Comparison of ENCODE assay signal across 9 cellular contexts in the genomic region with DNA sequence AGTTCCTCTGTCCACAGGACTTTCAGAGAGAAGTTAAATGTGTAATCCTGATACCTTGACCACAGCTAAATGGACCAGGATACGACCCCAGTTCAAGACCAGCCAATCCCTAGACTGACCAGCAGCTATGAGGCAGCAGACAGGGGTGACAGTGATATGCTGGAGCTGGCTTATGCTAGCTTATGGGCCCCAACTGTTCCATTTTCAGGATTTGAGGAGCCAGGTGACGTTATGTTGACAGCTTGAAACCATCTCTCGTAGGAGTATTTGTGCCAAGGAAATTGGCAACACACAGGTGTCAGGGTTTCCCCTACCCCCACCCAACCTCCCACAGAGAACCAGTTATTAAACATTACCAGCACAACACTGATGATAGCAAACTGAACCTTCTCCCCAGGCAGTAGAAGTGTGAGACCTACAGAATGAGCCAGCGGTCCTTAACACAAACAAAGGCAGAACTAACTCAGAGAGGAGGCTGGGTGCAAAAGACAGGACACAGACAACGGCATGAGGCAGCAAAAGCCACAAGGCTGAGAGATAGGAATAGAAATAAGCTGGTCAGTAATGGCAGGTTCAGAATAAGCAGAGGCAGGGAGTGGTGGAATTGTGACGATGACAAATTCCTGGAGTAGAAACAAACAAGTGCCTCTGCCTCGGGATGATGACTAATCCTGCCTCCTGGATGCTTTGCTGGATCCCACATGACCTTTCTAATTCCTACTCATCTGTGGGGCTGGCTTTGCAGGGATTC.
DNase-seq lines count a peak whose midpoint lies in the region; ATAC-seq, FAIRE-seq and TF ChIP-seq lines count a peak whose summit lies in the region.
"Had no signal": no experiment of that assay in that cellular context is flagged by ENCODE, and none has a peak within 500 bp of the region (broad histone marks: within the 10 kb centered on the region; RNA-seq: fewer than 3 reads in every experiment).

No MANE protein-coding gene starts in this region.

- no peak overlapping the region for H3K9ac ChIP-seq in HepG2 (ENCODE audit: insufficient read depth, low read depth, low read length)

- H3K36me3 ChIP-seq in HepG2 (replicated peaks in 1 of 2; ENCODE audit: control insufficient read depth in 1 of 2, insufficient read depth in 2 of 2, low read length in 2 of 2) (no peaks in the 10 kb centered on the region), OCI-LY7 (ENCODE audit: insufficient read depth, low read length) (no peaks in the 10 kb centered on the region)

- CTCF ChIA-PET in HepG2 (lab: Yijun Ruan, JAX; ENCODE audit: low intra/inter-chr PET ratio, low total read pairs): no interaction called here
- CTCF ChIA-PET in OCI-LY7 (lab: Charles Lee; ENCODE audit: unreplicated experiment): no interaction called here

- H3K4me1 Mint-ChIP-seq in chondrocyte (ENCODE audit: low read depth): peaks cover 10% of the 10 kb centered on the region

- H2AFZ ChIP-seq in HepG2 (ENCODE audit: low read length) (no peak overlapping the region), OCI-LY7 (ENCODE audit: low read length) (no peak overlapping the region)

- no peak for TF ChIP-seq EP300 in HepG2 (IDR thresholded peaks at IDR 0.05; ENCODE audit: low read depth in 2 of 2, low read length in 2 of 2)
- no peak for TF ChIP-seq EP300 in HepG2 (CRISPR knock-in tag; IDR thresholded peaks at IDR 0.05; ENCODE audit: borderline replicate concordance)

- H3K4me3 ChIP-seq in HepG2 (replicated peaks in 1 of 3; ENCODE audit: insufficient read depth in 1 of 3, low read depth in 2 of 3, low read length in 3 of 3): no peak overlapping the region
- no peak overlapping the region for H3K4me3 ChIP-seq in OCI-LY7 (ENCODE audit: low read depth, low read length, poor library complexity, severe bottlenecking)

- peaks cover 3% of the 10 kb centered on the region for H3K9me3 Mint-ChIP-seq in chondrocyte (ENCODE audit: low read depth)

- DNase-seq in COLO829 (ENCODE audit: low spot score): peak; percentile 33
- peak; percentile 20 for DNase-seq in HPDE6-E6E7 (ENCODE audit: extremely low spot score)
- DNase-seq in chondrocyte (ENCODE audit: low spot score): no peak
- DNase-seq in HepG2 (ENCODE audit: low spot score): peak; percentile 23
- DNase-seq in NCI-H1105 (lab: John Stamatoyannopoulos, UW): no peak
- DNase-seq in cerebellar nuclear complex (lab: John Stamatoyannopoulos, UW): no peak
- DNase-seq in NCI-H2081 (lab: John Stamatoyannopoulos, UW): no peak
- DNase-seq in OCI-LY7 (ENCODE audit: low spot score): no peak
- DNase-seq: NCI-H774 had no signal

- H3K4me1 ChIP-seq in HepG2 (ENCODE audit: insufficient read depth, low read length) (no peaks in the 10 kb centered on the region), OCI-LY7 (ENCODE audit: insufficient read depth, low read length, poor library complexity, severe bottlenecking) (no peaks in the 10 kb centered on the region)

- H3K27me3 ChIP-seq in HepG2 (ENCODE audit: control insufficient read depth in 1 of 2, insufficient read depth in 2 of 2, low read length in 2 of 2): no peaks in the 10 kb centered on the region

- H4K20me1 ChIP-seq in HepG2 (ENCODE audit: insufficient read depth, low read length): no peaks in the 10 kb centered on the region
- no peaks in the 10 kb centered on the region for H4K20me1 ChIP-seq in OCI-LY7 (ENCODE audit: insufficient read depth, low read length)

- TF ChIP-seq POLR2A in HepG2 (IDR thresholded peaks at IDR 0.05; ENCODE audit: insufficient read depth in 1 of 2, low read depth in 2 of 2, low read length in 2 of 2): no peak

- peak overlapping the region; percentile 57 for H3K27ac Mint-ChIP-seq in chondrocyte (ENCODE audit: unreplicated experiment)

- no peak for TF ChIP-seq RAD21 in HepG2 (CRISPR knock-in tag; IDR thresholded peaks at IDR 0.05)

- POLR2A ChIA-PET in HepG2 (lab: Yijun Ruan, JAX) (no interaction called here), OCI-LY7 (lab: Charles Lee) (no interaction called here)

- peak; percentile 44; the same call in 2 of the 3 replicates for ATAC-seq in HepG2

- H3K27ac ChIP-seq in HepG2 (ENCODE audit: extremely low read length, insufficient read depth, low read length) (no peak overlapping the region), OCI-LY7 (ENCODE audit: low read depth, low read length, poor library complexity, severe bottlenecking) (no peak overlapping the region)

- in situ Hi-C loops in HepG2 (cut with HindIII; ENCODE audit: extremely low pct_ligation_motif_present, low pct_unique_long_range_greater_than_20kb): no loop called here

- H3K4me2 ChIP-seq in HepG2 (ENCODE audit: low read depth, low read length) (no peak overlapping the region), OCI-LY7 (ENCODE audit: low read length) (no peak overlapping the region)

- no peaks in the 10 kb centered on the region for H3K27me3 Mint-ChIP-seq in chondrocyte (ENCODE audit: low read depth)

- WGBS in HepG2 (ENCODE audit: low lambda C conversion rate): 4% methylated on average over 7 of the region's 7 CpGs

- H3K79me2 ChIP-seq in HepG2 (ENCODE audit: insufficient read depth, low read length): no peaks in the 10 kb centered on the region
- no peaks in the 10 kb centered on the region for H3K79me2 ChIP-seq in OCI-LY7 (ENCODE audit: insufficient read depth, low read depth, low read length)

- H3K9me3 ChIP-seq in HepG2 (ENCODE audit: low read length) (no peaks in the 10 kb centered on the region), OCI-LY7 (ENCODE audit: low read length) (no peaks in the 10 kb centered on the region)

- H3K36me3 Mint-ChIP-seq in chondrocyte (ENCODE audit: low read depth): no peaks in the 10 kb centered on the region

- H3K4me3 Mint-ChIP-seq in chondrocyte (ENCODE audit: unreplicated experiment): no peak overlapping the region

- TF ChIP-seq CTCF in chondrocyte (IDR thresholded peaks at IDR 0.05) (no peak), HepG2 (CRISPR knock-in tag; IDR thresholded peaks at IDR 0.05) (no peak), OCI-LY7 (conservative IDR thresholded peaks at IDR 0.05; ENCODE audit: low read length) (no peak)

- intact Hi-C loops in HepG2 (cut with micrococcal nuclease; ENCODE audit: unreplicated experiment): no loop called here
- intact Hi-C loops in OCI-LY7 (cut with micrococcal nuclease; ENCODE audit: unreplicated experiment): no loop called here

- no peaks in the 10 kb centered on the region for H3K9me2 ChIP-seq in OCI-LY7 (ENCODE audit: insufficient read depth, low read length)

- FAIRE-seq in HepG2 (lab: Jason Lieb, UNC): no peak

- BruUV-seq in HepG2 (replicated peaks; lab: Mats Ljungman, UMichigan): no TSS peak
- BruUV-seq in OCI-LY7 (replicated peaks; lab: Mats Ljungman, UMichigan): no TSS peak

TF ChIP-seq in HepG2, 621 proteins besides CTCF, POLR2A, EP300 and RAD21:
- TF ChIP-seq, protein P1, sequence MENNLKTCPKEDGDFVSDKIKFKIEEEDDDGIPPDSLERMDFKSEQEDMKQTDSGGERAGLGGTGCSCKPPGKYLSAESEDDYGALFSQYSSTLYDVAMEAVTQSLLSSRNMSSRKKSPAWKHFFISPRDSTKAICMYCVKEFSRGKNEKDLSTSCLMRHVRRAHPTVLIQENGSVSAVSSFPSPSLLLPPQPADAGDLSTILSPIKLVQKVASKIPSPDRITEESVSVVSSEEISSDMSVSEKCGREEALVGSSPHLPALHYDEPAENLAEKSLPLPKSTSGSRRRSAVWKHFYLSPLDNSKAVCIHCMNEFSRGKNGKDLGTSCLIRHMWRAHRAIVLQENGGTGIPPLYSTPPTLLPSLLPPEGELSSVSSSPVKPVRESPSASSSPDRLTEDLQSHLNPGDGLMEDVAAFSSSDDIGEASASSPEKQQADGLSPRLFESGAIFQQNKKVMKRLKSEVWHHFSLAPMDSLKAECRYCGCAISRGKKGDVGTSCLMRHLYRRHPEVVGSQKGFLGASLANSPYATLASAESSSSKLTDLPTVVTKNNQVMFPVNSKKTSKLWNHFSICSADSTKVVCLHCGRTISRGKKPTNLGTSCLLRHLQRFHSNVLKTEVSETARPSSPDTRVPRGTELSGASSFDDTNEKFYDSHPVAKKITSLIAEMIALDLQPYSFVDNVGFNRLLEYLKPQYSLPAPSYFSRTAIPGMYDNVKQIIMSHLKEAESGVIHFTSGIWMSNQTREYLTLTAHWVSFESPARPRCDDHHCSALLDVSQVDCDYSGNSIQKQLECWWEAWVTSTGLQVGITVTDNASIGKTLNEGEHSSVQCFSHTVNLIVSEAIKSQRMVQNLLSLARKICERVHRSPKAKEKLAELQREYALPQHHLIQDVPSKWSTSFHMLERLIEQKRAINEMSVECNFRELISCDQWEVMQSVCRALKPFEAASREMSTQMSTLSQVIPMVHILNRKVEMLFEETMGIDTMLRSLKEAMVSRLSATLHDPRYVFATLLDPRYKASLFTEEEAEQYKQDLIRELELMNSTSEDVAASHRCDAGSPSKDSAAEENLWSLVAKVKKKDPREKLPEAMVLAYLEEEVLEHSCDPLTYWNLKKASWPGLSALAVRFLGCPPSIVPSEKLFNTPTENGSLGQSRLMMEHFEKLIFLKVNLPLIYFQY (CRISPR knock-in tag; IDR thresholded peaks at IDR 0.05; ENCODE audit: borderline replicate concordance): no peak
- 0 out of 2 replicates have a peak, but pooled peaks have one; percentile 33 for TF ChIP-seq FOSL2 (CRISPR knock-in tag; IDR thresholded peaks at IDR 0.05)

Comparison
In these comparisons a context has a peak if more than half of its experiments do, and no peak if none do; other contexts are left out.
1. DNase-seq: peak in COLO829 (single experiment), HPDE6-E6E7 (single experiment) and HepG2 (single experiment); none in chondrocyte (single experiment), NCI-H1105 (single experiment), cerebellar nuclear complex (0 of 2), NCI-H2081 (0 of 2) and OCI-LY7 (single experiment).